ENCODE assay signal across 11 cellular contexts in genomic region chr6:109867009-109867969, GRCh38.
DNase-seq lines count a peak whose midpoint lies in the region; ATAC-seq, FAIRE-seq and TF ChIP-seq lines count a peak whose summit lies in the region.
"Had no signal": no experiment of that assay in that cellular context is flagged by ENCODE, and none has a peak within 500 bp of the region (broad histone marks: within the 10 kb centered on the region; RNA-seq: fewer than 3 reads in every experiment).

No MANE protein-coding gene starts in this region.

- TF ChIP-seq POLR2A in H1 (IDR thresholded peaks at IDR 0.05; ENCODE audit: control extremely low read depth in 1 of 2, low read depth in 2 of 2, low read length in 2 of 2) = no peak
- TF ChIP-seq POLR2A in HepG2 (IDR thresholded peaks at IDR 0.05; ENCODE audit: insufficient read depth in 1 of 2, low read depth in 2 of 2, low read length in 2 of 2) = no peak
- no peak for TF ChIP-seq POLR2A in suprapubic skin (IDR thresholded peaks at IDR 0.05)

- H3K36me3 ChIP-seq in H1 (ENCODE audit: control insufficient read depth in 2 of 4, insufficient read depth in 4 of 4, low read length in 3 of 4) (no peaks in the 10 kb centered on the region; a peak in 1 of 8 replicates), HepG2 (replicated peaks in 1 of 2; ENCODE audit: control insufficient read depth in 1 of 2, insufficient read depth in 2 of 2, low read length in 2 of 2) (no peaks in the 10 kb centered on the region), suprapubic skin (no peaks in the 10 kb centered on the region)
- H3K36me3 ChIP-seq in CD4-positive, alpha-beta memory T cell (ENCODE audit: insufficient read depth, low read length) = no peaks in the 10 kb centered on the region

- no peak overlapping the region for H3K27ac Mint-ChIP-seq in CD4-positive, alpha-beta memory T cell
- H3K27ac Mint-ChIP-seq: activated naive CD8-positive, alpha-beta T cell treated with anti-CD3 and anti-CD28 coated beads, Interleukin-2, amount 10 ng/mL, durations not matched to agents 7 days and 5 days had no signal

- H3K27ac ChIP-seq in H1 (ENCODE audit: low read depth, low read length) = no peak overlapping the region
- no peak overlapping the region for H3K27ac ChIP-seq in HepG2 (ENCODE audit: extremely low read length, insufficient read depth, low read length)
- H3K27ac ChIP-seq in suprapubic skin = peak overlapping the region; percentile 64
- no peak overlapping the region for H3K27ac ChIP-seq in CD4-positive, alpha-beta memory T cell (ENCODE audit: low read depth, low read length)

- H3K4me3 ChIP-seq in H1 (ENCODE audit: extremely low read depth in 1 of 4, insufficient read depth in 2 of 4, low read depth in 3 of 4, low read length in 4 of 4) (no peak overlapping the region), HepG2 (replicated peaks in 1 of 3; ENCODE audit: insufficient read depth in 1 of 3, low read depth in 2 of 3, low read length in 3 of 3) (no peak overlapping the region), suprapubic skin (no peak overlapping the region)
- H3K4me3 ChIP-seq in CD4-positive, alpha-beta memory T cell (ENCODE audit: low read length in 2 of 2) = no peak overlapping the region

- ATAC-seq in HepG2 (peak; percentile 54), GM21786 (IDR thresholded peaks at IDR 0.05; ENCODE audit: unreplicated experiment) (no peak)

- H3K23ac ChIP-seq in H1 (ENCODE audit: insufficient read length) = no peak overlapping the region

- intact Hi-C loops in HepG2 (cut with micrococcal nuclease; ENCODE audit: unreplicated experiment) = no loop called here
- intact Hi-C loops in CD4-positive, alpha-beta memory T cell (cut with micrococcal nuclease) = no loop called here

- H2AK5ac ChIP-seq in H1 (ENCODE audit: low read depth, low read length) = no peak overlapping the region

- H2BK12ac ChIP-seq in H1 (ENCODE audit: low read depth, low read length) = peak overlapping the region; percentile 35; the same call in 1 of the 2 replicates

- peaks cover 0 to 2% (median under 1%) of the 10 kb centered on the region in 8 donors for H3K9me3 Mint-ChIP-seq in CD4-positive, alpha-beta memory T cell
- H3K9me3 Mint-ChIP-seq: activated naive CD8-positive, alpha-beta T cell treated with anti-CD3 and anti-CD28 coated beads, Interleukin-2, amount 10 ng/mL, durations not matched to agents 7 days and 5 days had no signal

- 82% methylated on average over 6 of the region's 7 CpGs; no CpG with 5 or more reads in 1 of the 2 experiments for WGBS in H1 (ENCODE audit: extremely low coverage in 1 of 2, insufficient coverage in 1 of 2, insufficient read length in 1 of 2, insufficient replicate concordance in 2 of 2, low coverage in 1 of 2, low lambda C conversion rate in 2 of 2, missing lambda C conversion rate in 1 of 2), 2 experiments
- WGBS in HepG2 (ENCODE audit: low lambda C conversion rate) = 7% methylated on average over 7 of the region's 7 CpGs
- WGBS in suprapubic skin = 15% methylated on average over 7 of the region's 7 CpGs

- peaks cover 0 to 17% (median 10%) of the 10 kb centered on the region in 4 experiments; a peak in 5 of 7 replicates for H3K4me1 ChIP-seq in H1 (replicated peaks in 1 of 4; ENCODE audit: control insufficient read depth in 3 of 4, insufficient read depth in 4 of 4, low read length in 3 of 4)
- no peaks in the 10 kb centered on the region for H3K4me1 ChIP-seq in HepG2 (ENCODE audit: insufficient read depth, low read length)
- H3K4me1 ChIP-seq in suprapubic skin = peaks cover 18% of the 10 kb centered on the region
- H3K4me1 ChIP-seq in CD4-positive, alpha-beta memory T cell (ENCODE audit: insufficient read depth, low read length) = no peaks in the 10 kb centered on the region

- H3K27me3 Mint-ChIP-seq in CD4-positive, alpha-beta memory T cell = peaks cover 3 to 17% of the 10 kb centered on the region in 2 donors

- no TSS peak for BruUV-seq in HepG2 (replicated peaks; lab: Mats Ljungman, UMichigan)

- CTCF ChIA-PET in H1 (lab: Charles Lee; ENCODE audit: partially characterized antibody) = interaction anchor here (0.6 to 3.4 kb wide), 7 partner anchors 8 to 546 kb away, joined by 3 to 25 read pairs (median 3); no protein-coding TSS in a partner anchor
- CTCF ChIA-PET in HepG2 (lab: Yijun Ruan, JAX; ENCODE audit: low intra/inter-chr PET ratio, low total read pairs) = no interaction called here
- CTCF ChIA-PET in CD4-positive, alpha-beta memory T cell (lab: Charles Lee; ENCODE audit: partially characterized antibody) = no interaction called here

- FAIRE-seq in H1 (lab: Jason Lieb, UNC) (peak; percentile 7), HepG2 (lab: Jason Lieb, UNC) (no peak)
- FAIRE-seq: RCC 7860 had no signal

- no peak overlapping the region for H3K18ac ChIP-seq in H1 (ENCODE audit: extremely low read depth, low read length)

- peak overlapping the region; percentile 24; the same call in 1 of the 2 replicates for H2BK20ac ChIP-seq in H1 (ENCODE audit: low read length)

- no peak overlapping the region for H3K56ac ChIP-seq in H1 (replicated peaks; ENCODE audit: insufficient read length, low read depth, low read length)

- TF ChIP-seq RAD21 in H1 (IDR thresholded peaks at IDR 0.05 in 1 of 2, conservative IDR thresholded peaks at IDR 0.05 in 1 of 2; ENCODE audit: low read depth in 2 of 2, low read length in 2 of 2) (no peak), HepG2 (CRISPR knock-in tag; IDR thresholded peaks at IDR 0.05) (no peak)

- H3K79me2 ChIP-seq in H1 (ENCODE audit: control insufficient read depth in 1 of 2, insufficient read depth in 2 of 2, low read length in 2 of 2) (no peaks in the 10 kb centered on the region), HepG2 (ENCODE audit: insufficient read depth, low read length) (no peaks in the 10 kb centered on the region)

- H3K14ac ChIP-seq in H1 (ENCODE audit: insufficient read length) = no peak overlapping the region

- no peaks in the 10 kb centered on the region for H3K36me3 Mint-ChIP-seq in CD4-positive, alpha-beta memory T cell
- H3K36me3 Mint-ChIP-seq: activated naive CD8-positive, alpha-beta T cell treated with anti-CD3 and anti-CD28 coated beads, Interleukin-2, amount 10 ng/mL, durations not matched to agents 7 days and 5 days had no signal

- H2BK120ac ChIP-seq in H1 (replicated peaks; ENCODE audit: low read depth, low read length) = peak overlapping the region; percentile 40

- no peaks in the 10 kb centered on the region for H3K79me1 ChIP-seq in H1 (ENCODE audit: low read depth, low read length)

- H3K4me1 Mint-ChIP-seq in CD4-positive, alpha-beta memory T cell = no peaks in the 10 kb centered on the region

- H4K20me1 ChIP-seq in H1 (replicated peaks in 1 of 2; ENCODE audit: control insufficient read depth in 1 of 2, insufficient read depth in 2 of 2, low read length in 2 of 2) = no peaks in the 10 kb centered on the region
- H4K20me1 ChIP-seq in HepG2 (ENCODE audit: insufficient read depth, low read length) = no peaks in the 10 kb centered on the region

- in situ Hi-C loops in HepG2 (cut with HindIII; ENCODE audit: extremely low pct_ligation_motif_present, low pct_unique_long_range_greater_than_20kb) = no loop called here

- H3K27me3 ChIP-seq in H1 (replicated peaks in 1 of 4; ENCODE audit: control insufficient read depth in 3 of 4, extremely low read depth in 1 of 4, insufficient read depth in 3 of 4, low read length in 3 of 4) (no peaks in the 10 kb centered on the region), HepG2 (ENCODE audit: control insufficient read depth in 1 of 2, insufficient read depth in 2 of 2, low read length in 2 of 2) (peaks cover 0 to 5% of the 10 kb centered on the region in 2 experiments; a peak in 1 of 5 replicates), suprapubic skin (no peaks in the 10 kb centered on the region)
- no peaks in the 10 kb centered on the region for H3K27me3 ChIP-seq in CD4-positive, alpha-beta memory T cell (ENCODE audit: insufficient read depth, low read length)

- POLR2A ChIA-PET in H1 (lab: Charles Lee; ENCODE audit: partially characterized antibody) (no interaction called here), HepG2 (lab: Yijun Ruan, JAX) (no interaction called here)
- POLR2A ChIA-PET in CD4-positive, alpha-beta memory T cell (lab: Charles Lee; ENCODE audit: partially characterized antibody) = no interaction called here

- H3K9ac ChIP-seq in H1 (replicated peaks in 1 of 4; ENCODE audit: extremely low read depth in 1 of 4, low read depth in 3 of 4, low read length in 3 of 4) (no peak overlapping the region), HepG2 (ENCODE audit: insufficient read depth, low read depth, low read length) (no peak overlapping the region)

- no peak overlapping the region for H3K4ac ChIP-seq in H1 (replicated peaks; ENCODE audit: insufficient read length, low read depth, low read length)

- TF ChIP-seq EP300 in H1 (IDR thresholded peaks at IDR 0.05; ENCODE audit: borderline replicate concordance in 1 of 2, low read depth in 2 of 2, low read length in 2 of 2) = no peak
- TF ChIP-seq EP300 in HepG2 (IDR thresholded peaks at IDR 0.05; ENCODE audit: low read depth in 2 of 2, low read length in 2 of 2) = no peak
- TF ChIP-seq EP300 in HepG2 (CRISPR knock-in tag; IDR thresholded peaks at IDR 0.05; ENCODE audit: borderline replicate concordance) = no peak
- no peak for TF ChIP-seq EP300 in suprapubic skin (IDR thresholded peaks at IDR 0.05)

- H3K4me3 Mint-ChIP-seq in CD4-positive, alpha-beta memory T cell = no peak overlapping the region
- H3K4me3 Mint-ChIP-seq: activated naive CD8-positive, alpha-beta T cell treated with anti-CD3 and anti-CD28 coated beads, Interleukin-2, amount 10 ng/mL, durations not matched to agents 7 days and 5 days had no signal

- H4K8ac ChIP-seq in H1 (ENCODE audit: extremely low read depth, insufficient read depth, low read length) = no peak overlapping the region

- peaks cover 2 to 9% of the 10 kb centered on the region in 2 experiments; a peak in 2 of 4 replicates for H3K9me3 ChIP-seq in H1 (ENCODE audit: insufficient read depth in 2 of 2, low read depth in 1 of 2, low read length in 1 of 2)
- H3K9me3 ChIP-seq in HepG2 (ENCODE audit: low read length) = no peaks in the 10 kb centered on the region
- H3K9me3 ChIP-seq in suprapubic skin = no peaks in the 10 kb centered on the region
- no peaks in the 10 kb centered on the region for H3K9me3 ChIP-seq in CD4-positive, alpha-beta memory T cell (ENCODE audit: control insufficient read depth in 1 of 2, low read length in 2 of 2)

- H2BK15ac ChIP-seq in H1 (ENCODE audit: low read length) = no peak overlapping the region

- no peak overlapping the region for H3K4me2 ChIP-seq in H1 (ENCODE audit: insufficient read depth in 1 of 2, low read depth in 2 of 2, low read length in 2 of 2)
- peak overlapping the region; percentile 25; the same call in 1 of the 2 replicates for H3K4me2 ChIP-seq in HepG2 (ENCODE audit: low read depth, low read length)

- H2AFZ ChIP-seq in H1 (ENCODE audit: low read length) (peak overlapping the region; percentile 91), HepG2 (ENCODE audit: low read length) (no peak overlapping the region)

- no peak overlapping the region for H4K91ac ChIP-seq in H1 (replicated peaks; ENCODE audit: insufficient read length, low read length)

- H3K23me2 ChIP-seq in H1 (ENCODE audit: low read depth, low read length) = no peaks in the 10 kb centered on the region

- TF ChIP-seq CTCF in H1 (IDR thresholded peaks at IDR 0.05; ENCODE audit: control extremely low read depth in 1 of 3, insufficient read depth in 1 of 3, low read depth in 1 of 3, low read length in 3 of 3) (no peak), HepG2 (CRISPR knock-in tag; IDR thresholded peaks at IDR 0.05) (no peak), suprapubic skin (IDR thresholded peaks at IDR 0.05) (no peak)

- DNase-seq in NCI-H146 (lab: John Stamatoyannopoulos, UW) (peak; percentile 20), NCI-H146 treated with DMSO at 0.1 percent for 48 hours (lab: John Stamatoyannopoulos, UW; ENCODE audit: unreplicated experiment) (no peak), H1 (ENCODE audit: low read depth in 1 of 2, low spot score in 2 of 2) (no peak), HepG2 (ENCODE audit: low spot score) (no peak), suprapubic skin (ENCODE audit: low spot score in 2 of 2) (no peak), D341Med (ENCODE audit: low spot score) (no peak)
- no peak for DNase-seq in CD4-positive, alpha-beta memory T cell
- DNase-seq: activated naive CD8-positive, alpha-beta T cell treated with anti-CD3 and anti-CD28 coated beads, Interleukin-2, amount 10 ng/mL, durations not matched to agents 7 days and 5 days; NCI-H1105 had no signal

- H2BK5ac ChIP-seq in H1 (ENCODE audit: low read depth, low read length) = no peak overlapping the region

- H4K5ac ChIP-seq in H1 (ENCODE audit: insufficient read length, low read depth, low read length) = no peak overlapping the region
